In genomic region chr3:100588251-100588650, GRCh38 we compare ENCODE assay signal across 8 cellular contexts.
"Had no signal": no experiment of that assay in that cellular context is flagged by ENCODE, and none has a peak within 500 bp of the region (broad histone marks: within the 10 kb centered on the region; RNA-seq: fewer than 3 reads in every experiment).

No MANE protein-coding gene starts in this region.

- ATAC-seq: GM23338, HCT116 had no signal

- DNase-seq: GM23248, GOT3, H7, H9, HCEC 1CT, HFFc6 had no signal
